22 cellular contexts compared by ENCODE assay signal in genomic region chr13:75645141-75645540, GRCh38.
"Had no signal": no experiment of that assay in that cellular context is flagged by ENCODE, and none has a peak within 500 bp of the region (broad histone marks: within the 10 kb centered on the region; RNA-seq: fewer than 3 reads in every experiment).

No MANE protein-coding gene starts in this region.

- H3K4me3 Mint-ChIP-seq: natural killer cell treated with Interleukin-12 subunit alpha and Interleukin-12 subunit beta and Interleukin-15 and Interleukin-18, amount 100 ng/mL, for 72 hours; neural progenitor cell; stimulated activated naive B cell treated with anti-CD40 and anti-IgM and Interleukin-4, amounts not matched to agents 10 μg/mL and 1 μg/mL and 100 μg/mL, for 72 hours; stimulated activated naive CD8-positive, alpha-beta T cell treated with anti-CD3 and anti-CD28 coated beads, Interleukin-15, amount 100 ng/mL, for 72 hours had no signal

- H3K79me2 ChIP-seq: parathyroid adenoma had no signal

- H3K4me2 ChIP-seq: hepatocyte, neural progenitor cell had no signal

- H3K9me3 ChIP-seq: prostate gland, right lobe of liver, spleen, testis had no signal

- H3K9ac ChIP-seq: neural progenitor cell, parathyroid adenoma had no signal

- H3K4me1 ChIP-seq: neural progenitor cell, parathyroid adenoma, prostate gland, right lobe of liver, testis had no signal

- H3K27me3 Mint-ChIP-seq: stimulated activated naive B cell treated with anti-CD40 and anti-IgM and Interleukin-4, amounts not matched to agents 10 μg/mL and 1 μg/mL and 100 μg/mL, for 72 hours had no signal

- H2AFZ ChIP-seq: hepatocyte, neural progenitor cell, parathyroid adenoma had no signal

- H3K9me3 Mint-ChIP-seq: natural killer cell treated with Interleukin-12 subunit alpha and Interleukin-12 subunit beta and Interleukin-15 and Interleukin-18, amount 100 ng/mL, for 72 hours; neural progenitor cell; stimulated activated naive B cell treated with anti-CD40 and anti-IgM and Interleukin-4, amounts not matched to agents 10 μg/mL and 1 μg/mL and 100 μg/mL, for 72 hours; stimulated activated naive CD8-positive, alpha-beta T cell treated with anti-CD3 and anti-CD28 coated beads, Interleukin-15, amount 100 ng/mL, for 72 hours had no signal

- H3K4me3 ChIP-seq: hepatocyte, lung, neural progenitor cell, prostate gland, right lobe of liver, spleen, testis had no signal

- H3K27ac ChIP-seq: hepatocyte, neural progenitor cell, parathyroid adenoma, right lobe of liver, spleen, testis had no signal

- H3K4me1 Mint-ChIP-seq: neural progenitor cell; stimulated activated naive CD8-positive, alpha-beta T cell treated with anti-CD3 and anti-CD28 coated beads, Interleukin-15, amount 100 ng/mL, for 72 hours had no signal

- H3K27ac Mint-ChIP-seq: natural killer cell treated with Interleukin-12 subunit alpha and Interleukin-12 subunit beta and Interleukin-15 and Interleukin-18, amount 100 ng/mL, for 72 hours; neural progenitor cell; stimulated activated naive B cell treated with anti-CD40 and anti-IgM and Interleukin-4, amounts not matched to agents 10 μg/mL and 1 μg/mL and 100 μg/mL, for 72 hours; stimulated activated naive CD8-positive, alpha-beta T cell treated with anti-CD3 and anti-CD28 coated beads, Interleukin-15, amount 100 ng/mL, for 72 hours had no signal

- H3K36me3 Mint-ChIP-seq: natural killer cell treated with Interleukin-12 subunit alpha and Interleukin-12 subunit beta and Interleukin-15 and Interleukin-18, amount 100 ng/mL, for 72 hours; neural progenitor cell had no signal

- H3K36me3 ChIP-seq: neural progenitor cell, prostate gland, right lobe of liver, spleen had no signal

- DNase-seq: effector memory CD4-positive, alpha-beta T cell; foreskin fibroblast; left colon; left ventricle myocardium superior; mesenchymal stem cell; midbrain; nucleus accumbens; retina; right lobe of liver; spleen; stimulated activated CD4-positive, alpha-beta T cell treated with anti-CD3 and anti-CD28 coated beads, Interleukin-15, amount 100 ng/mL, for 24 hours; stimulated activated CD4-positive, alpha-beta T cell treated with anti-CD3 and anti-CD28 coated beads, Interleukin-1b, Interleukin-23, amount 100 ng/mL, for 48 hours; stimulated activated CD4-positive, alpha-beta T cell treated with anti-CD3 and anti-CD28 coated beads, Interleukin-4, amount 100 ng/mL, for 24 hours; stimulated activated naive B cell treated with anti-CD40 and anti-IgM and Interleukin-4, amounts not matched to agents 10 μg/mL and 1 μg/mL and 100 μg/mL, for 72 hours; stimulated activated naive CD8-positive, alpha-beta T cell treated with anti-CD3 and anti-CD28 coated beads, Interleukin-15, amount 100 ng/mL, for 72 hours; testis had no signal

- H3K27me3 ChIP-seq: hepatocyte, neural progenitor cell, right lobe of liver, spleen, testis had no signal
